In genomic region chr7:155222578-155222977, GRCh38 we compare ENCODE assay signal across 20 cellular contexts.
DNase-seq lines count a peak whose midpoint lies in the region; ATAC-seq and TF ChIP-seq lines count a peak whose summit lies in the region.
"Had no signal": no experiment of that assay in that cellular context is flagged by ENCODE, and none has a peak within 500 bp of the region (broad histone marks: within the 10 kb centered on the region; RNA-seq: fewer than 3 reads in every experiment).

No MANE protein-coding gene starts in this region.

- H3K4me1 ChIP-seq in foreskin keratinocyte (peaks cover 13% of the 10 kb centered on the region), sigmoid colon (no peaks in the 10 kb centered on the region)

- DNase-seq in activated CD4-positive, CD25-positive, alpha-beta regulatory T cell treated with anti-CD3 and anti-CD28 coated beads, Interleukin-2, amount 50 U/mL, for 72 hours: no peak
- peak; percentile 24 for DNase-seq in MG63
- DNase-seq in foreskin keratinocyte: no peak
- DNase-seq in sigmoid colon: peak; percentile 41
- DNase-seq in NCI-H510A (lab: John Stamatoyannopoulos, UW): no peak
- no peak for DNase-seq in GM03348 (ENCODE audit: low spot score)
- no peak for DNase-seq in activated T-cell treated with anti-CD3 and anti-CD28 coated beads, Interleukin-2, amount 50 U/mL, for 1 hour
- DNase-seq: DND-41, GM23248, H9, KBM-7, NCI-H1092, NCI-H1436, NCI-H1930, NCI-H2227 treated with DMSO at 0.1 percent for 48 hours, NCI-H510A treated with DMSO at 0.1 percent for 48 hours, PC-3, Right ventricle myocardium superior had no signal

- H3K27me3 ChIP-seq in MG63: no peaks in the 10 kb centered on the region
- H3K27me3 ChIP-seq in foreskin keratinocyte: no peaks in the 10 kb centered on the region
- peaks cover 0 to 12% (median 0%) of the 10 kb centered on the region in 3 donors for H3K27me3 ChIP-seq in sigmoid colon

- 89 to 90% methylated on average over 5 of the region's 5 CpGs for WGBS in sigmoid colon, 2 donors

- intact Hi-C loops in sigmoid colon (cut with DNase I): no loop called here

- H3K36me3 ChIP-seq in MG63 (no peaks in the 10 kb centered on the region), sigmoid colon (no peaks in the 10 kb centered on the region)

- no peak for TF ChIP-seq CTCF in foreskin keratinocyte (conservative IDR thresholded peaks at IDR 0.05)
- TF ChIP-seq CTCF in sigmoid colon (IDR thresholded peaks at IDR 0.05): no peak

- no peak for TF ChIP-seq EP300 in sigmoid colon (IDR thresholded peaks at IDR 0.05)

- H3K9me3 ChIP-seq in MG63 (no peaks in the 10 kb centered on the region), sigmoid colon (no peaks in the 10 kb centered on the region)

- no peak for TF ChIP-seq POLR2A in sigmoid colon (IDR thresholded peaks at IDR 0.05)

- no peak overlapping the region for H3K27ac ChIP-seq in foreskin keratinocyte
- no peak overlapping the region for H3K27ac ChIP-seq in sigmoid colon
- H3K27ac ChIP-seq: GM23248, HL-60 had no signal

- ATAC-seq in activated CD4-positive, CD25-positive, alpha-beta regulatory T cell treated with anti-CD3 and anti-CD28 coated beads, Interleukin-2, amount 50 U/mL, for 24 hours: peak; percentile 36 to 56
- peak; percentile 46 for ATAC-seq in foreskin keratinocyte
- ATAC-seq: PC-3 had no signal

- H3K4me3 ChIP-seq in MG63: no peak overlapping the region
- H3K4me3 ChIP-seq in sigmoid colon: no peak overlapping the region
- H3K4me3 ChIP-seq: GM23248 had no signal

Comparison
In these comparisons a context has a peak if more than half of its experiments do, and no peak if none do; other contexts are left out.
1. DNase-seq: peak in MG63 (single experiment) and sigmoid colon (single experiment); none in activated CD4-positive, CD25-positive, alpha-beta regulatory T cell treated with anti-CD3 and anti-CD28 coated beads, Interleukin-2, amount 50 U/mL, for 72 hours (single experiment), foreskin keratinocyte (0 of 2), NCI-H510A (single experiment), GM03348 (single experiment) and activated T-cell treated with anti-CD3 and anti-CD28 coated beads, Interleukin-2, amount 50 U/mL, for 1 hour (single experiment).